Comparison of ENCODE assay signal across 16 cellular contexts in genomic region chr7:7256731-7257274, GRCh38.
DNase-seq lines count a peak whose midpoint lies in the region; ATAC-seq and TF ChIP-seq lines count a peak whose summit lies in the region.
"Had no signal": no experiment of that assay in that cellular context is flagged by ENCODE, and none has a peak within 500 bp of the region (broad histone marks: within the 10 kb centered on the region; RNA-seq: fewer than 3 reads in every experiment).

No MANE protein-coding gene starts in this region.

- peaks cover 41% of the 10 kb centered on the region for H3K4me1 Mint-ChIP-seq in activated naive CD4-positive, alpha-beta T cell treated with anti-CD3 and anti-CD28 coated beads, Interleukin-2, amount 10 ng/mL, durations not matched to agents 7 days and 5 days
- H3K4me1 Mint-ChIP-seq in stimulated activated effector memory CD8-positive, alpha-beta T cell treated with anti-CD3 and anti-CD28 coated beads, Interleukin-12 subunit alpha, Interleukin-12 subunit beta, amount 100 ng/mL, for 72 hours = peaks cover 26% of the 10 kb centered on the region

- POLR2A ChIA-PET in SK-N-SH (lab: Yijun Ruan, JAX) = no interaction called here

- H4K20me1 ChIP-seq in SK-N-SH (ENCODE audit: insufficient read depth) = no peaks in the 10 kb centered on the region

- peaks cover 13% of the 10 kb centered on the region for H3K9me3 Mint-ChIP-seq in activated naive CD4-positive, alpha-beta T cell treated with anti-CD3 and anti-CD28 coated beads, Interleukin-2, amount 10 ng/mL, durations not matched to agents 7 days and 5 days
- no peaks in the 10 kb centered on the region for H3K9me3 Mint-ChIP-seq in stimulated activated effector memory CD8-positive, alpha-beta T cell treated with anti-CD3 and anti-CD28 coated beads, Interleukin-12 subunit alpha, Interleukin-12 subunit beta, amount 100 ng/mL, for 72 hours

- no peaks in the 10 kb centered on the region for H3K79me2 ChIP-seq in SK-N-SH (ENCODE audit: insufficient read depth)
- H3K79me2 ChIP-seq: parathyroid adenoma had no signal

- DNase-seq in activated naive CD4-positive, alpha-beta T cell treated with anti-CD3 and anti-CD28 coated beads, Interleukin-2, amount 10 ng/mL, durations not matched to agents 7 days and 5 days = no peak
- no peak for DNase-seq in activated naive CD4-positive, alpha-beta T cell treated with Interleukin-2 at 50 U/mL for 16 hours
- peak; percentile 29 for DNase-seq in SK-N-SH
- no peak for DNase-seq in left cardiac atrium
- DNase-seq in stimulated activated effector memory CD8-positive, alpha-beta T cell treated with anti-CD3 and anti-CD28 coated beads, Interleukin-12 subunit alpha, Interleukin-12 subunit beta, amount 100 ng/mL, for 72 hours (ENCODE audit: low spot score in 2 of 2) = no peak
- no peak for DNase-seq in activated CD4-positive, CD25-positive, alpha-beta regulatory T cell treated with anti-CD3 and anti-CD28 coated beads, Interleukin-2, amount 50 U/mL, for 72 hours
- no peak for DNase-seq in T1000 (lab: John Stamatoyannopoulos, UW)
- no peak for DNase-seq in epidermal melanocyte (ENCODE audit: insufficient read length, low spot score)
- DNase-seq: Calu3; erythroblast; glutamatergic neuron; KG1; kidney; NCI-H1417 treated with DMSO at 0.1 percent for 48 hours; stimulated activated CD4-positive, alpha-beta T cell treated with anti-CD3 and anti-CD28 coated beads, Interleukin-12 subunit alpha, Interleukin-12 subunit beta, amount 100 ng/mL, for 4 hours had no signal

- WGBS in SK-N-SH (ENCODE audit: low lambda C conversion rate) = 79% methylated on average over 6 of the region's 6 CpGs

- no peak overlapping the region for H3K9ac ChIP-seq in SK-N-SH
- H3K9ac ChIP-seq: parathyroid adenoma had no signal

- peaks cover 51% of the 10 kb centered on the region for H3K36me3 Mint-ChIP-seq in activated naive CD4-positive, alpha-beta T cell treated with anti-CD3 and anti-CD28 coated beads, Interleukin-2, amount 10 ng/mL, durations not matched to agents 7 days and 5 days
- H3K36me3 Mint-ChIP-seq in stimulated activated effector memory CD8-positive, alpha-beta T cell treated with anti-CD3 and anti-CD28 coated beads, Interleukin-12 subunit alpha, Interleukin-12 subunit beta, amount 100 ng/mL, for 72 hours = peaks cover 6% of the 10 kb centered on the region

- intact Hi-C loops in left cardiac atrium (cut with DNase I) = no loop called here

- no peak for TF ChIP-seq CTCF in SK-N-SH (IDR thresholded peaks at IDR 0.05)

- no peaks in the 10 kb centered on the region for H3F3A ChIP-seq in SK-N-SH (replicated peaks; ENCODE audit: insufficient read depth)

- H3K9me2 ChIP-seq in SK-N-SH = no peaks in the 10 kb centered on the region

- H3K27ac Mint-ChIP-seq in activated naive CD4-positive, alpha-beta T cell treated with anti-CD3 and anti-CD28 coated beads, Interleukin-2, amount 10 ng/mL, durations not matched to agents 7 days and 5 days = peak overlapping the region; percentile 64
- H3K27ac Mint-ChIP-seq in stimulated activated effector memory CD8-positive, alpha-beta T cell treated with anti-CD3 and anti-CD28 coated beads, Interleukin-12 subunit alpha, Interleukin-12 subunit beta, amount 100 ng/mL, for 72 hours = peak overlapping the region; percentile 44

- H3K4me2 ChIP-seq in SK-N-SH = no peak overlapping the region

- H3K27ac ChIP-seq in SK-N-SH (ENCODE audit: low read depth in 2 of 2, low read length in 1 of 2) = no peak overlapping the region
- H3K27ac ChIP-seq: parathyroid adenoma had no signal

- CTCF ChIA-PET in activated naive CD4-positive, alpha-beta T cell treated with anti-CD3 and anti-CD28 coated beads, Interleukin-2, amount 10 ng/mL, durations not matched to agents 7 days and 5 days (lab: Charles Lee) = no interaction called here
- CTCF ChIA-PET in SK-N-SH (lab: Yijun Ruan, JAX) = no interaction called here

- TF ChIP-seq RAD21 in SK-N-SH (IDR thresholded peaks at IDR 0.05; ENCODE audit: low read length) = no peak

- peaks cover 0 to 5% of the 10 kb centered on the region in 2 experiments; a peak in 2 of 4 replicates for H3K4me1 ChIP-seq in SK-N-SH (ENCODE audit: control insufficient read depth in 1 of 2, insufficient read depth in 2 of 2, low read depth in 1 of 2, low read length in 1 of 2)

- no peaks in the 10 kb centered on the region for H3K27me3 ChIP-seq in SK-N-SH (ENCODE audit: insufficient read depth)

- H2AFZ ChIP-seq in SK-N-SH (ENCODE audit: low read depth) = no peak overlapping the region
- H2AFZ ChIP-seq: parathyroid adenoma had no signal

- H3K4me3 Mint-ChIP-seq in activated naive CD4-positive, alpha-beta T cell treated with anti-CD3 and anti-CD28 coated beads, Interleukin-2, amount 10 ng/mL, durations not matched to agents 7 days and 5 days = no peak overlapping the region
- no peak overlapping the region for H3K4me3 Mint-ChIP-seq in stimulated activated effector memory CD8-positive, alpha-beta T cell treated with anti-CD3 and anti-CD28 coated beads, Interleukin-12 subunit alpha, Interleukin-12 subunit beta, amount 100 ng/mL, for 72 hours

- no peaks in the 10 kb centered on the region for H3K27me3 Mint-ChIP-seq in activated naive CD4-positive, alpha-beta T cell treated with anti-CD3 and anti-CD28 coated beads, Interleukin-2, amount 10 ng/mL, durations not matched to agents 7 days and 5 days

- H3K4me3 ChIP-seq in SK-N-SH (ENCODE audit: low read depth in 2 of 2, low read length in 1 of 2) = no peak overlapping the region

- no peaks in the 10 kb centered on the region for H3K9me3 ChIP-seq in SK-N-SH

- peaks cover 0 to 7% of the 10 kb centered on the region in 2 experiments for H3K36me3 ChIP-seq in SK-N-SH (replicated peaks in 1 of 2; ENCODE audit: control insufficient read depth in 1 of 2, insufficient read depth in 2 of 2, low read length in 1 of 2)

- ATAC-seq in left cardiac atrium = peak; percentile 41 to 63
- ATAC-seq in stimulated activated effector memory CD8-positive, alpha-beta T cell treated with anti-CD3 and anti-CD28 coated beads, Interleukin-12 subunit alpha, Interleukin-12 subunit beta, amount 100 ng/mL, for 72 hours = no peak

- peak in 1 of 2 experiments; percentile 29; a peak in 1 of 4 replicates for TF ChIP-seq EP300 in SK-N-SH (IDR thresholded peaks at IDR 0.05; ENCODE audit: borderline replicate concordance in 1 of 2, low read depth in 1 of 2, low read length in 1 of 2)

TF ChIP-seq in SK-N-SH, 30 proteins besides CTCF, POLR2A, EP300 and RAD21:
- TF ChIP-seq PBX3 (IDR thresholded peaks at IDR 0.05) (0 out of 2 replicates have a peak, but pooled peaks have one; percentile 25), RXRA (IDR thresholded peaks at IDR 0.05; ENCODE audit: borderline replicate concordance, low read depth) (no peak), RCOR1 (IDR thresholded peaks at IDR 0.05; ENCODE audit: low read length) (0 out of 2 replicates have a peak, but pooled peaks have one; percentile 17)
